In the genomic region with DNA sequence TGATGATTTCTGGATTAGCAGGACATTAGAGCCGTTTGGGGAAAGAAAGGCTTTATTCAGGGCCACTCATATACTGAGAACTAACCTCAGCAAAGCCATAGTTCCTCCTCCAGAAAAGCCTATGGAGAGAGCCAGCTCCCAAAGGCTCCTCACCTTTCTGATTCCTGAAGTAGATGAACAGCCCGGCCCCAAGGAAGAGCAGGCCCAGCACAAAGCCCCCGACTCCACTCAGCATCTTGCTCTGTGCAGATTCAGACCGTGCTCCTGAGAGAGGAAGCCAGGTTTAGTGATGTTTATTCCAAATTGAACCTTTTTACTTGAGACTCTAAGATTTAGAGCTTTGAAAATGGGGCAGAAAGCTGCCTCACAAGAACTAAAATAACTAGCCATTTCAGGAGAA, we compare ENCODE assay signal across 19 cellular contexts. TPM values are rescaled to one million over a fixed set of nuclear protein-coding genes. Genes with fewer than 3 reads are reported as not detected.
"Had no signal": no experiment of that assay in that cellular context is flagged by ENCODE, and none has a peak within 500 bp of the region (broad histone marks: within the 10 kb centered on the region; RNA-seq: fewer than 3 reads in every experiment).

No MANE protein-coding gene starts in this region.

- H3K27ac Mint-ChIP-seq: activated naive CD8-positive, alpha-beta T cell treated with anti-CD3 and anti-CD28 coated beads, Interleukin-2, amount 50 U/mL, for 24 hours; stimulated activated naive CD8-positive, alpha-beta T cell treated with anti-CD3 and anti-CD28 coated beads, Interleukin-15, amount 100 ng/mL, for 72 hours; T-cell had no signal

- DNase-seq: activated CD4-positive, alpha-beta T cell treated with anti-CD3 and anti-CD28 coated beads for 1 hour; activated CD8-positive, alpha-beta memory T cell treated with anti-CD3 and anti-CD28 coated beads, Interleukin-2, amount 50 U/mL, for 48 hours; activated naive CD4-positive, alpha-beta T cell treated with Interleukin-2 at 50 U/mL for 16 hours; activated naive CD8-positive, alpha-beta T cell treated with anti-CD3 and anti-CD28 coated beads, Interleukin-2, amount 50 U/mL, for 24 hours; activated T-cell treated with anti-CD3 and anti-CD28 coated beads, Interleukin-2, amount 50 U/mL, for 4 hours; dermis blood vessel endothelial cell; effector CD8-positive, alpha-beta T cell; foreskin keratinocyte; lower lobe of right lung; naive thymus-derived CD4-positive, alpha-beta T cell; retina; stimulated activated CD4-positive, alpha-beta T cell treated with anti-CD3 and anti-CD28 coated beads, Interleukin-4, amount 100 ng/mL, for 24 hours; stimulated activated naive CD8-positive, alpha-beta T cell treated with anti-CD3 and anti-CD28 coated beads, Interleukin-15, amount 100 ng/mL, for 72 hours; T-cell had no signal

- H3K27me3 Mint-ChIP-seq: activated naive CD8-positive, alpha-beta T cell treated with anti-CD3 and anti-CD28 coated beads, Interleukin-2, amount 50 U/mL, for 24 hours had no signal

- H3K4me3 Mint-ChIP-seq: activated naive CD8-positive, alpha-beta T cell treated with anti-CD3 and anti-CD28 coated beads, Interleukin-2, amount 50 U/mL, for 24 hours; activated T-cell treated with anti-CD3 and anti-CD28 coated beads, Interleukin-2, amount 50 U/mL, for 4 hours; naive thymus-derived CD4-positive, alpha-beta T cell; stimulated activated naive CD8-positive, alpha-beta T cell treated with anti-CD3 and anti-CD28 coated beads, Interleukin-15, amount 100 ng/mL, for 72 hours; T-cell had no signal

- H3K9me3 Mint-ChIP-seq: activated naive CD8-positive, alpha-beta T cell treated with anti-CD3 and anti-CD28 coated beads, Interleukin-2, amount 50 U/mL, for 24 hours; activated T-cell treated with anti-CD3 and anti-CD28 coated beads, Interleukin-2, amount 50 U/mL, for 4 hours; naive thymus-derived CD4-positive, alpha-beta T cell; stimulated activated naive CD8-positive, alpha-beta T cell treated with anti-CD3 and anti-CD28 coated beads, Interleukin-15, amount 100 ng/mL, for 72 hours; T-cell had no signal

- ATAC-seq: activated naive CD8-positive, alpha-beta T cell treated with anti-CD3 and anti-CD28 coated beads, Interleukin-2, amount 50 U/mL, for 24 hours; activated T-cell treated with anti-CD3 and anti-CD28 coated beads, Interleukin-2, amount 50 U/mL, for 4 hours; foreskin keratinocyte; left lobe of liver; naive thymus-derived CD4-positive, alpha-beta T cell; stimulated activated naive CD8-positive, alpha-beta T cell treated with anti-CD3 and anti-CD28 coated beads, Interleukin-15, amount 100 ng/mL, for 72 hours; T-cell had no signal

RNA-seq across cellular contexts. Expression of gene HLA-DRB1, which starts 9.1 kb away (rescaled TPM):
- total RNA-seq: foreskin keratinocyte had no signal

RNA-seq across cellular contexts. Expression of gene HLA-DRB5, which starts 50.5 kb away (rescaled TPM):
- total RNA-seq: cardiac muscle cell, dermis blood vessel endothelial cell, foreskin keratinocyte, kidney epithelial cell, osteoblast had no signal
- polyA plus RNA-seq: foreskin keratinocyte had no signal

RNA-seq across cellular contexts. Expression of gene HLA-DQA1, which starts 56.6 kb away (rescaled TPM):
- total RNA-seq: cardiac muscle cell, dermis blood vessel endothelial cell, foreskin keratinocyte, glomerular endothelial cell, osteoblast had no signal
- polyA plus RNA-seq: cardiac muscle cell, foreskin keratinocyte had no signal
